In the genomic region with DNA sequence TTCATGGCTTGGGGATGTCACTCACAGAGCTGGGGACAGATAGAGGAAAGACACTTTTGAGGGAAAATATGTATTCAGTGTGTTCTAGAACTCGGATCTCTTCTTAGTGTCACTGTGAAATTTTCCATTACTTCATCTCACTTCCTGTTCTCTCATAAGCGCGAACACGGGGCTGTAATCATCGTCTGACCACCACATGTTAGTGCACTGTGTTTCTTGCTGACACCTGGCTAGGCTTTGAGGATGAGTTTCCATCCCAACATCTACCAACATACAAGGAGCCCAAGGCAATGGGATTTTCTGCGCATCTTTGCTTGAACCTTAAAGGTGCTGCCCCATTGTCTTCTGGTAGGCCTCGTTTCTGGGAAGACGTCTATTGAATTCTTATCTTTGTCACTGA, we compare ENCODE assay signal across 15 cellular contexts.
DNase-seq lines count a peak whose midpoint lies in the region; ATAC-seq and TF ChIP-seq lines count a peak whose summit lies in the region.
"Had no signal": no experiment of that assay in that cellular context is flagged by ENCODE, and none has a peak within 500 bp of the region (broad histone marks: within the 10 kb centered on the region; RNA-seq: fewer than 3 reads in every experiment).

No MANE protein-coding gene starts in this region.

- H2BK20ac ChIP-seq in IMR-90 (ENCODE audit: low read depth, low read length), result no peak overlapping the region

- dilution Hi-C loops in IMR-90 (cut with HindIII; ENCODE audit: low sequenced_read_pairs, unreplicated experiment), result no loop called here

- H3K36me3 Mint-ChIP-seq in activated CD4-positive, alpha-beta T cell treated with anti-CD3 and anti-CD28 coated beads for 36 hours (ENCODE audit: low read depth), result peaks cover 7% of the 10 kb centered on the region
- peaks cover 16% of the 10 kb centered on the region for H3K36me3 Mint-ChIP-seq in activated CD4-positive, alpha-beta T cell treated with anti-CD3 and anti-CD28 coated beads, Interleukin-2, amount 10 ng/mL, durations not matched to agents 7 days and 5 days (ENCODE audit: low read depth)
- H3K36me3 Mint-ChIP-seq in naive thymus-derived CD4-positive, alpha-beta T cell, result peaks cover 0 to 23% (median 0%) of the 10 kb centered on the region in 5 donors

- H4K20me1 ChIP-seq in IMR-90 (ENCODE audit: insufficient read depth, low read length), result no peaks in the 10 kb centered on the region

- no peak overlapping the region for H4K91ac ChIP-seq in IMR-90 (ENCODE audit: insufficient read depth, low read depth, low read length)

- no TSS peak for BruUV-seq in IMR-90 (replicated peaks; lab: Mats Ljungman, UMichigan)

- peak overlapping the region; percentile 62; the same call in 1 of the 2 replicates for H2AK5ac ChIP-seq in IMR-90 (ENCODE audit: low read depth, low read length)

- peak; percentile 58 for DNase-seq in activated CD4-positive, alpha-beta T cell treated with anti-CD3 and anti-CD28 coated beads for 36 hours
- DNase-seq in activated CD4-positive, alpha-beta T cell treated with anti-CD3 and anti-CD28 coated beads for 1 hour, result no peak
- DNase-seq in IMR-90, result no peak
- DNase-seq in activated CD4-positive, alpha-beta T cell treated with anti-CD3 and anti-CD28 coated beads, Interleukin-2, amount 10 ng/mL, durations not matched to agents 7 days and 5 days, result peak; percentile 33
- DNase-seq in naive thymus-derived CD4-positive, alpha-beta T cell, result peak in 3 of 9 donors; percentile 12 to 38 (median 32)
- no peak for DNase-seq in OCI-M2 (lab: John Stamatoyannopoulos, UW; ENCODE audit: unreplicated experiment)
- no peak for DNase-seq in NCI-H524 (lab: John Stamatoyannopoulos, UW)
- DNase-seq in MG63, result no peak
- DNase-seq: anterior cingulate cortex; DMS153; effector CD4-positive, alpha-beta T cell; NCI-H446; SJCRH30 had no signal

- peak overlapping the region; percentile 75 for H3K27ac Mint-ChIP-seq in activated CD4-positive, alpha-beta T cell treated with anti-CD3 and anti-CD28 coated beads for 36 hours
- peak overlapping the region; percentile 79 for H3K27ac Mint-ChIP-seq in activated CD4-positive, alpha-beta T cell treated with anti-CD3 and anti-CD28 coated beads, Interleukin-2, amount 10 ng/mL, durations not matched to agents 7 days and 5 days
- H3K27ac Mint-ChIP-seq in naive thymus-derived CD4-positive, alpha-beta T cell, result peak overlapping the region; percentile 52 to 95 (median 85)

- H3K9me3 ChIP-seq in IMR-90 (ENCODE audit: control insufficient read depth, insufficient read depth, low read length) (no peaks in the 10 kb centered on the region), MG63 (no peaks in the 10 kb centered on the region; the same call in 1 of the 2 replicates)
- no peaks in the 10 kb centered on the region for H3K9me3 ChIP-seq in naive thymus-derived CD4-positive, alpha-beta T cell (ENCODE audit: control insufficient read depth in 2 of 3, low read length in 3 of 3)
- H3K9me3 ChIP-seq: A549, SJCRH30 had no signal

- H2BK15ac ChIP-seq in IMR-90 (ENCODE audit: low read depth, low read length), result peak overlapping the region; percentile 52; the same call in 1 of the 3 replicates

- in situ Hi-C loops in IMR-90 (cut with MboI; ENCODE audit: low sequenced_read_pairs), result no loop called here

- no peak overlapping the region for H2AFZ ChIP-seq in IMR-90 (replicated peaks; ENCODE audit: low read length, poor library complexity)

- ATAC-seq in activated CD4-positive, alpha-beta T cell treated with anti-CD3 and anti-CD28 coated beads for 36 hours, result peak; percentile 60
- no peak for ATAC-seq in IMR-90 (ENCODE audit: low read depth)
- no peak for ATAC-seq in naive thymus-derived CD4-positive, alpha-beta T cell
- ATAC-seq: A549, sciatic nerve had no signal

- H3K4me3 ChIP-seq in IMR-90 (ENCODE audit: insufficient read depth, low read depth, low read length) (no peak overlapping the region), MG63 (no peak overlapping the region)
- H3K4me3 ChIP-seq in naive thymus-derived CD4-positive, alpha-beta T cell (ENCODE audit: low read length), result no peak overlapping the region
- H3K4me3 ChIP-seq: A549, SJCRH30 had no signal

- peaks cover 11% of the 10 kb centered on the region for H3K9me3 Mint-ChIP-seq in activated CD4-positive, alpha-beta T cell treated with anti-CD3 and anti-CD28 coated beads for 36 hours (ENCODE audit: low read depth)
- H3K9me3 Mint-ChIP-seq in activated CD4-positive, alpha-beta T cell treated with anti-CD3 and anti-CD28 coated beads, Interleukin-2, amount 10 ng/mL, durations not matched to agents 7 days and 5 days, result peaks cover 15% of the 10 kb centered on the region
- peaks cover 0 to 15% (median 2%) of the 10 kb centered on the region in 11 donors for H3K9me3 Mint-ChIP-seq in naive thymus-derived CD4-positive, alpha-beta T cell

- H3K4ac ChIP-seq in IMR-90 (ENCODE audit: low read depth, low read length), result no peak overlapping the region

- H3K4me1 ChIP-seq in IMR-90 (ENCODE audit: control insufficient read depth, insufficient read depth, low read length), result peaks cover 2% of the 10 kb centered on the region; the same call in 1 of the 2 replicates
- H3K4me1 ChIP-seq in naive thymus-derived CD4-positive, alpha-beta T cell (ENCODE audit: control insufficient read depth in 2 of 2, insufficient read depth in 2 of 2, low read length in 2 of 2), result peaks cover 0 to 42% of the 10 kb centered on the region in 2 donors

- H3K56ac ChIP-seq in IMR-90 (ENCODE audit: extremely low read depth, insufficient read depth, low read length), result no peak overlapping the region

- no peak overlapping the region for H3K23ac ChIP-seq in IMR-90 (ENCODE audit: low read depth, low read length)

- H3K4me1 Mint-ChIP-seq in activated CD4-positive, alpha-beta T cell treated with anti-CD3 and anti-CD28 coated beads for 36 hours, result peaks cover 46% of the 10 kb centered on the region
- peaks cover 64% of the 10 kb centered on the region for H3K4me1 Mint-ChIP-seq in activated CD4-positive, alpha-beta T cell treated with anti-CD3 and anti-CD28 coated beads, Interleukin-2, amount 10 ng/mL, durations not matched to agents 7 days and 5 days
- peaks cover 44 to 73% (median 64%) of the 10 kb centered on the region in 7 donors for H3K4me1 Mint-ChIP-seq in naive thymus-derived CD4-positive, alpha-beta T cell

- no peak overlapping the region for H3K14ac ChIP-seq in IMR-90 (replicated peaks; ENCODE audit: low read depth, low read length)

- no peak overlapping the region for H4K5ac ChIP-seq in IMR-90 (ENCODE audit: low read depth, low read length)

- peaks cover 3% of the 10 kb centered on the region; the same call in 1 of the 2 replicates for H3K9me1 ChIP-seq in IMR-90 (ENCODE audit: insufficient read depth, low read length)

- intact Hi-C loops in activated CD4-positive, alpha-beta T cell treated with anti-CD3 and anti-CD28 coated beads for 36 hours (cut with DNase I, micrococcal nuclease), result loop anchor here (2.0 to 5.0 kb wide), 4 partner anchors 43 to 256 kb away; a partner anchor contains a TSS
- intact Hi-C loops in IMR-90 (cut with micrococcal nuclease), result no loop called here
- intact Hi-C loops in naive thymus-derived CD4-positive, alpha-beta T cell (cut with micrococcal nuclease), result loop anchor here (2.0 to 5.0 kb wide), 4 partner anchors 31 to 289 kb away; a partner anchor contains a TSS

- H2BK120ac ChIP-seq in IMR-90 (ENCODE audit: low read depth, low read length), result no peak overlapping the region

- TF ChIP-seq CTCF in IMR-90 (conservative IDR thresholded peaks at IDR 0.05; ENCODE audit: low read depth, low read length), result no peak

- H3K36me3 ChIP-seq in IMR-90 (ENCODE audit: control insufficient read depth, insufficient read depth, low read length) (no peaks in the 10 kb centered on the region), MG63 (no peaks in the 10 kb centered on the region)
- H3K36me3 ChIP-seq in naive thymus-derived CD4-positive, alpha-beta T cell (ENCODE audit: control insufficient read depth in 2 of 3, insufficient read depth in 3 of 3, low read length in 3 of 3), result no peaks in the 10 kb centered on the region
- H3K36me3 ChIP-seq: SJCRH30 had no signal

- 89% methylated on average over 3 of the region's 8 CpGs; no CpG with 5 or more reads in 1 of the 2 experiments for WGBS in IMR-90 (ENCODE audit: extremely low coverage in 2 of 2, insufficient read length in 1 of 2), 2 experiments

- no peak overlapping the region for H3K27ac ChIP-seq in IMR-90 (ENCODE audit: insufficient read depth, low read length)
- no peak overlapping the region for H3K27ac ChIP-seq in naive thymus-derived CD4-positive, alpha-beta T cell (ENCODE audit: low read depth, low read length)
- H3K27ac ChIP-seq: A549, SJCRH30 had no signal

- no peaks in the 10 kb centered on the region for H3K79me1 ChIP-seq in IMR-90 (ENCODE audit: low read depth in 1 of 2, low read length in 2 of 2)

- H3K9ac ChIP-seq in IMR-90 (ENCODE audit: low read depth, low read length), result no peak overlapping the region

- peaks cover 3% of the 10 kb centered on the region for H3K27me3 Mint-ChIP-seq in activated CD4-positive, alpha-beta T cell treated with anti-CD3 and anti-CD28 coated beads for 36 hours
- no peaks in the 10 kb centered on the region for H3K27me3 Mint-ChIP-seq in activated CD4-positive, alpha-beta T cell treated with anti-CD3 and anti-CD28 coated beads, Interleukin-2, amount 10 ng/mL, durations not matched to agents 7 days and 5 days
- H3K27me3 Mint-ChIP-seq in naive thymus-derived CD4-positive, alpha-beta T cell, result no peaks in the 10 kb centered on the region

- CTCF ChIA-PET in activated CD4-positive, alpha-beta T cell treated with anti-CD3 and anti-CD28 coated beads for 36 hours (lab: Charles Lee), result interaction anchor here (1.7 kb wide), 1 partner anchor 9 kb away, joined by 4 read pairs; no protein-coding TSS in a partner anchor
- CTCF ChIA-PET in IMR-90 (lab: Yijun Ruan, JAX), result no interaction called here
- CTCF ChIA-PET in activated CD4-positive, alpha-beta T cell treated with anti-CD3 and anti-CD28 coated beads, Interleukin-2, amount 10 ng/mL, durations not matched to agents 7 days and 5 days (lab: Charles Lee), result interaction anchor here (0.6 to 1.6 kb wide), 3 partner anchors 25 to 1329 kb away, joined by 3 to 6 read pairs (median 3); no protein-coding TSS in a partner anchor
- CTCF ChIA-PET in naive thymus-derived CD4-positive, alpha-beta T cell (lab: Charles Lee), result interaction anchor here (0.6 kb wide), 2 partner anchors 130 to 295 kb away, joined by 3 to 4 read pairs; no protein-coding TSS in a partner anchor

- TF ChIP-seq POLR2A in IMR-90 (IDR thresholded peaks at IDR 0.05; ENCODE audit: low read depth, low read length), result no peak

- H3K4me2 ChIP-seq in IMR-90 (ENCODE audit: low read depth, low read length), result no peak overlapping the region
- H3K4me2 ChIP-seq: A549 had no signal

- H3K18ac ChIP-seq in IMR-90 (ENCODE audit: low read depth, low read length), result no peak overlapping the region

- H3K27me3 ChIP-seq in IMR-90 (ENCODE audit: control insufficient read depth, insufficient read depth, low read length), result no peaks in the 10 kb centered on the region
- no peaks in the 10 kb centered on the region for H3K27me3 ChIP-seq in naive thymus-derived CD4-positive, alpha-beta T cell (ENCODE audit: control insufficient read depth in 2 of 2, insufficient read depth in 2 of 2, low read length in 2 of 2)
- no peaks in the 10 kb centered on the region for H3K27me3 ChIP-seq in MG63
- H3K27me3 ChIP-seq: SJCRH30 had no signal

- H2AK9ac ChIP-seq in IMR-90 (replicated peaks; ENCODE audit: low read depth, low read length, poor library complexity), result no peak overlapping the region

- TF ChIP-seq RAD21 in IMR-90 (IDR thresholded peaks at IDR 0.05; ENCODE audit: low read length), result no peak

- no peak overlapping the region for H3K4me3 Mint-ChIP-seq in activated CD4-positive, alpha-beta T cell treated with anti-CD3 and anti-CD28 coated beads for 36 hours
- no peak overlapping the region for H3K4me3 Mint-ChIP-seq in activated CD4-positive, alpha-beta T cell treated with anti-CD3 and anti-CD28 coated beads, Interleukin-2, amount 10 ng/mL, durations not matched to agents 7 days and 5 days
- peak overlapping the region; percentile 0 to 77 (median 50) for H3K4me3 Mint-ChIP-seq in naive thymus-derived CD4-positive, alpha-beta T cell

- H2BK5ac ChIP-seq in IMR-90 (ENCODE audit: low read depth, low read length, poor library complexity, severe bottlenecking), result no peak overlapping the region

- H4K8ac ChIP-seq in IMR-90 (ENCODE audit: low read depth in 2 of 2, low read length in 2 of 2), result no peak overlapping the region

- POLR2A ChIA-PET in activated CD4-positive, alpha-beta T cell treated with anti-CD3 and anti-CD28 coated beads for 36 hours (lab: Charles Lee), result interaction anchor here (0.5 kb wide), 1 partner anchor 89 kb away, joined by 4 read pairs; no protein-coding TSS in a partner anchor
- POLR2A ChIA-PET in IMR-90 (lab: Charles Lee; ENCODE audit: unreplicated experiment), result no interaction called here
- POLR2A ChIA-PET in activated CD4-positive, alpha-beta T cell treated with anti-CD3 and anti-CD28 coated beads, Interleukin-2, amount 10 ng/mL, durations not matched to agents 7 days and 5 days (lab: Charles Lee), result interaction anchor here (0.7 kb wide), 1 partner anchor 247 kb away, joined by 11 read pairs; no protein-coding TSS in a partner anchor
- POLR2A ChIA-PET in naive thymus-derived CD4-positive, alpha-beta T cell (lab: Charles Lee), result no interaction called here

Comparison
In these comparisons a context has a peak if more than half of its experiments do, and no peak if none do; other contexts are left out.
1. DNase-seq: peak in activated CD4-positive, alpha-beta T cell treated with anti-CD3 and anti-CD28 coated beads for 36 hours (single experiment) and activated CD4-positive, alpha-beta T cell treated with anti-CD3 and anti-CD28 coated beads, Interleukin-2, amount 10 ng/mL, durations not matched to agents 7 days and 5 days (single experiment); none in activated CD4-positive, alpha-beta T cell treated with anti-CD3 and anti-CD28 coated beads for 1 hour (single experiment), IMR-90 (single experiment), OCI-M2 (single experiment), NCI-H524 (0 of 2) and MG63 (single experiment).
2. H3K4me3 Mint-ChIP-seq: peak in naive thymus-derived CD4-positive, alpha-beta T cell (10 of 10); none in activated CD4-positive, alpha-beta T cell treated with anti-CD3 and anti-CD28 coated beads for 36 hours (single experiment) and activated CD4-positive, alpha-beta T cell treated with anti-CD3 and anti-CD28 coated beads, Interleukin-2, amount 10 ng/mL, durations not matched to agents 7 days and 5 days (single experiment).
3. POLR2A ChIA-PET loops: an anchor here in activated CD4-positive, alpha-beta T cell treated with anti-CD3 and anti-CD28 coated beads for 36 hours (0.5 kb wide) and activated CD4-positive, alpha-beta T cell treated with anti-CD3 and anti-CD28 coated beads, Interleukin-2, amount 10 ng/mL, durations not matched to agents 7 days and 5 days (0.7 kb wide); none called in IMR-90 and naive thymus-derived CD4-positive, alpha-beta T cell.
4. Peak in every context shown above with its lines, with median percentiles within 50 percentile points of each other: H3K27ac Mint-ChIP-seq.